ENCODE assay signal across 6 cellular contexts in genomic region chr6:126685182-126685581, GRCh38.
"Had no signal": no experiment of that assay in that cellular context is flagged by ENCODE, and none has a peak within 500 bp of the region (broad histone marks: within the 10 kb centered on the region; RNA-seq: fewer than 3 reads in every experiment).

No MANE protein-coding gene starts in this region.

- H3K9ac ChIP-seq: KMS-11 had no signal

- FAIRE-seq: HTR-8/SVneo had no signal

- DNase-seq: IMR-90, KBM-7, KG1 had no signal

- H3K27ac ChIP-seq: HL-60, KMS-11 had no signal

- H3K4me2 ChIP-seq: KMS-11 had no signal
